In genomic region chr11:118930152-118930712, GRCh38 we compare ENCODE assay signal across 1 cellular context.
TF ChIP-seq lines count a peak whose summit lies in the region.

No MANE protein-coding gene starts in this region.

TF ChIP-seq in H1, 55 proteins besides CTCF, POLR2A, EP300 and RAD21:
- TF ChIP-seq YY1 (IDR thresholded peaks at IDR 0.05; ENCODE audit: low read depth, low read length) (peak; percentile 82), CHD2 (IDR thresholded peaks at IDR 0.05; ENCODE audit: low read length) (peak; percentile 52), POU5F1 (IDR thresholded peaks at IDR 0.05; ENCODE audit: low read depth, low read length) (no peak), EZH2 (IDR thresholded peaks at IDR 0.05; ENCODE audit: low read depth, low read length, severe bottlenecking) (no peak), SIN3A (conservative IDR thresholded peaks at IDR 0.05 in 1 of 2, IDR thresholded peaks at IDR 0.05 in 1 of 2; ENCODE audit: low read depth in 1 of 2, low read length in 2 of 2) (peak; percentile 70 to 95; a peak in 2 of 4 replicates), SIRT6 (IDR thresholded peaks at IDR 0.05; ENCODE audit: low read length) (no peak), CREB1 (IDR thresholded peaks at IDR 0.05) (peak; percentile 70), ATF3 (IDR thresholded peaks at IDR 0.05; ENCODE audit: insufficient read depth, low read depth, low read length) (no peak), NANOG (IDR thresholded peaks at IDR 0.05; ENCODE audit: insufficient read depth, low read depth, low read length, poor library complexity, severe bottlenecking) (no peak), SIX5 (IDR thresholded peaks at IDR 0.05; ENCODE audit: low read depth, low read length) (no peak), CHD1 (IDR thresholded peaks at IDR 0.05; ENCODE audit: low read depth, low read length) (no peak), BCL11A (IDR thresholded peaks at IDR 0.05; ENCODE audit: low read depth in 2 of 2, low read length in 2 of 2) (no peak), FOSL1 (IDR thresholded peaks at IDR 0.05; ENCODE audit: insufficient read depth, low read depth, low read length) (no peak), KDM5A (IDR thresholded peaks at IDR 0.05; ENCODE audit: low read length) (no peak), KDM4A (IDR thresholded peaks at IDR 0.05; ENCODE audit: low read depth, low read length, severe bottlenecking) (peak; percentile 46), GABPA (IDR thresholded peaks at IDR 0.05; ENCODE audit: borderline replicate concordance, insufficient read depth, low read length) (no peak), HDAC2 (IDR thresholded peaks at IDR 0.05; ENCODE audit: borderline replicate concordance in 1 of 2, low read depth in 2 of 2, low read length in 2 of 2) (peak in 1 of 2 experiments; percentile 79; a peak in 2 of 4 replicates), CBX5 (IDR thresholded peaks at IDR 0.05; ENCODE audit: low read depth, low read length) (no peak), SUZ12 (IDR thresholded peaks at IDR 0.05; ENCODE audit: low read length) (no peak), NRF1 (IDR thresholded peaks at IDR 0.05; ENCODE audit: low read depth, low read length) (no peak), ATF2 (IDR thresholded peaks at IDR 0.05; ENCODE audit: low read length) (0 out of 2 replicates have a peak, but pooled peaks have one; percentile 24), RNF2 (IDR thresholded peaks at IDR 0.05; ENCODE audit: borderline replicate concordance, low read depth, low read length, missing control alignments, poor library complexity, severe bottlenecking) (no peak), E2F6 (IDR thresholded peaks at IDR 0.05) (peak; percentile 16; the same call in 1 of the 2 replicates), SP2 (IDR thresholded peaks at IDR 0.05; ENCODE audit: low read length) (no peak), ZNF274 (IDR thresholded peaks at IDR 0.05; ENCODE audit: borderline replicate concordance, extremely low read depth, low read length) (no peak), USF2 (IDR thresholded peaks at IDR 0.05; ENCODE audit: low read length) (no peak), TCF12 (IDR thresholded peaks at IDR 0.05; ENCODE audit: low read depth, low read length) (peak; percentile 84; the same call in 1 of the 2 replicates), TBP (IDR thresholded peaks at IDR 0.05; ENCODE audit: low read depth, low read length) (peak; percentile 63), RXRA (IDR thresholded peaks at IDR 0.05; ENCODE audit: insufficient read depth, low read depth, low read length) (no peak), CBX8 (IDR thresholded peaks at IDR 0.05; ENCODE audit: borderline replicate concordance, low read depth, low read length) (no peak), TAF7 (optimal IDR thresholded peaks at IDR 0.05; ENCODE audit: borderline replicate concordance, low read depth, low read length) (peak; percentile 72), SRF (IDR thresholded peaks at IDR 0.05; ENCODE audit: low read depth, low read length) (no peak), MAFK (IDR thresholded peaks at IDR 0.05; ENCODE audit: low read depth, low read length) (no peak), TAF1 (IDR thresholded peaks at IDR 0.05; ENCODE audit: low read depth, low read length) (peak; percentile 64; the same call in 1 of the 2 replicates), BRCA1 (IDR thresholded peaks at IDR 0.05; ENCODE audit: low read depth, low read length) (no peak), JUN (IDR thresholded peaks at IDR 0.05; ENCODE audit: low read depth, low read length) (no peak), SAP30 (IDR thresholded peaks at IDR 0.05; ENCODE audit: insufficient read depth, insufficient replicate concordance, low read length) (no peak), SP1 (IDR thresholded peaks at IDR 0.05; ENCODE audit: low read depth, low read length) (peak; percentile 90), POLR2AphosphoS5 (IDR thresholded peaks at IDR 0.05; ENCODE audit: low read depth, low read length) (no peak), CHD7 (IDR thresholded peaks at IDR 0.05; ENCODE audit: insufficient replicate concordance, low read length) (no peak), RBBP5 (IDR thresholded peaks at IDR 0.05; ENCODE audit: borderline replicate concordance, low read depth, low read length) (0 out of 2 replicates have a peak, but pooled peaks have one; percentile 35), CEBPB (IDR thresholded peaks at IDR 0.05; ENCODE audit: low read depth, low read length) (0 out of 2 replicates have a peak, but pooled peaks have one; percentile 15), MAX (IDR thresholded peaks at IDR 0.05) (peak; percentile 71), BACH1 (IDR thresholded peaks at IDR 0.05; ENCODE audit: low read length) (peak; percentile 54; the same call in 1 of the 2 replicates), GTF2F1 (IDR thresholded peaks at IDR 0.05; ENCODE audit: borderline replicate concordance, low read depth, low read length) (no peak), KDM1A (IDR thresholded peaks at IDR 0.05; ENCODE audit: borderline replicate concordance, low read length) (peak; percentile 25; the same call in 1 of the 2 replicates), EGR1 (IDR thresholded peaks at IDR 0.05; ENCODE audit: borderline replicate concordance, low read depth, low read length) (peak; percentile 89), TEAD4 (IDR thresholded peaks at IDR 0.05; ENCODE audit: low read depth, low read length) (peak; percentile 73; the same call in 1 of the 2 replicates), SP4 (IDR thresholded peaks at IDR 0.05; ENCODE audit: low read length) (peak; percentile 84; the same call in 1 of the 2 replicates), CTBP2 (IDR thresholded peaks at IDR 0.05; ENCODE audit: borderline replicate concordance, insufficient read depth, insufficient read length, low read length) (no peak), ASH2L (IDR thresholded peaks at IDR 0.05; ENCODE audit: low read length) (no peak), PHF8 (conservative IDR thresholded peaks at IDR 0.05; ENCODE audit: low read depth, low read length) (no peak), HDAC6 (IDR thresholded peaks at IDR 0.05; ENCODE audit: low read depth, low read length) (no peak), RFX5 (IDR thresholded peaks at IDR 0.05; ENCODE audit: borderline replicate concordance, low read depth, low read length) (no peak), JUND (IDR thresholded peaks at IDR 0.05; ENCODE audit: low read length) (no peak)
